Comparison of ENCODE assay signal across 9 cellular contexts in the genomic region with DNA sequence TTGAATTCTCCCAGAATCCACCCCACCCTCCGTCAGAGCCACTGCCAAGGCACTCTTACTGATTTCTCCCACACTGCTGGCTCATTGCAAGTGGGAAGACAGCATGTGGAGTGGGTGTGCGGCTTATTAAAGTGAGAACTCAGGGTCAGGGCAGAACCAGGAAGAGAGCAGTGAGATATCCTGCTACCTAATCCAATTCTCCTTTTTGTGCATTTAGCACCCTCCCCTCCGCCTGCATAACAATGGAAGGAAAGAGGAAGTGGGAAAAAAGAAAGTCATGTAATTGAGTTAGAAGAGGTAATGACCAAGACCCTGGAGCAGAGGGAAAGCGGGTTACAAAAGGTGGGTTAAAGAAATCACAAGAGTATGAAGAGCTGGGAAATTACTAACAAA. TPM values are rescaled to one million over a fixed set of nuclear protein-coding genes. Genes with fewer than 3 reads are reported as not detected.
DNase-seq lines count a peak whose midpoint lies in the region; ATAC-seq, FAIRE-seq and TF ChIP-seq lines count a peak whose summit lies in the region.
"Had no signal": no experiment of that assay in that cellular context is flagged by ENCODE, and none has a peak within 500 bp of the region (broad histone marks: within the 10 kb centered on the region; RNA-seq: fewer than 3 reads in every experiment).

No MANE protein-coding gene starts in this region.

- H3K27me3 Mint-ChIP-seq in activated CD8-positive, alpha-beta T cell treated with anti-CD3 and anti-CD28 coated beads for 36 hours: no peaks in the 10 kb centered on the region

- ATAC-seq in A549 (peak; percentile 28 to 42; a peak in 4 of 6 replicates), GM21367 (IDR thresholded peaks at IDR 0.05; ENCODE audit: unreplicated experiment) (no peak), HG03039 (IDR thresholded peaks at IDR 0.05; ENCODE audit: unreplicated experiment) (no peak)
- ATAC-seq in activated CD8-positive, alpha-beta T cell treated with anti-CD3 and anti-CD28 coated beads for 36 hours: no peak

- no peak for TF ChIP-seq RAD21 in A549 (conservative IDR thresholded peaks at IDR 0.05 in 1 of 2, IDR thresholded peaks at IDR 0.05 in 1 of 2)

- H3K9me3 Mint-ChIP-seq in activated CD8-positive, alpha-beta T cell treated with anti-CD3 and anti-CD28 coated beads for 36 hours: no peaks in the 10 kb centered on the region

- TF ChIP-seq EP300 in A549 (IDR thresholded peaks at IDR 0.05): no peak

- peak overlapping the region; percentile 79 for H3K4me2 ChIP-seq in A549

- intact Hi-C loops in activated CD8-positive, alpha-beta T cell treated with anti-CD3 and anti-CD28 coated beads for 36 hours (cut with micrococcal nuclease): no loop called here

- CTCF ChIA-PET in A549 (lab: Yijun Ruan, JAX): interaction anchor here (1.0 to 4.6 kb wide), 5 partner anchors 19 to 383 kb away, joined by 3 to 26 read pairs (median 3); no protein-coding TSS in a partner anchor
- CTCF ChIA-PET in activated CD8-positive, alpha-beta T cell treated with anti-CD3 and anti-CD28 coated beads for 36 hours (lab: Charles Lee): interaction anchor here (1.3 to 2.5 kb wide), 2 partner anchors 53 kb away, joined by 5 to 8 read pairs; no protein-coding TSS in a partner anchor

- DNase-seq in A549 (ENCODE audit: low read depth in 1 of 2, low spot score in 1 of 2) (peak in 1 of 2 experiments; percentile 15), MV-4-11 (lab: John Stamatoyannopoulos, UW) (peak; percentile 94), choroid plexus epithelial cell (ENCODE audit: low read depth) (peak; percentile 28), lung microvascular endothelial cell (ENCODE audit: low read depth in 2 of 2) (peak; percentile 26 to 39)
- DNase-seq in activated CD4-positive, alpha-beta T cell treated with anti-CD3 and anti-CD28 coated beads for 1 hour: no peak
- DNase-seq in activated CD8-positive, alpha-beta T cell treated with anti-CD3 and anti-CD28 coated beads for 36 hours: no peak
- DNase-seq: NCI-H1417 had no signal

- H3K36me3 Mint-ChIP-seq in activated CD8-positive, alpha-beta T cell treated with anti-CD3 and anti-CD28 coated beads for 36 hours (ENCODE audit: low read depth): no peaks in the 10 kb centered on the region

- FAIRE-seq in A549 (lab: Jason Lieb, UNC): no peak

- no peak overlapping the region for H3K27ac Mint-ChIP-seq in activated CD8-positive, alpha-beta T cell treated with anti-CD3 and anti-CD28 coated beads for 36 hours

- no peaks in the 10 kb centered on the region for H3K9me3 ChIP-seq in A549

- no peak overlapping the region for H3K4me3 Mint-ChIP-seq in activated CD8-positive, alpha-beta T cell treated with anti-CD3 and anti-CD28 coated beads for 36 hours

- TF ChIP-seq POLR2A in A549 (IDR thresholded peaks at IDR 0.05; ENCODE audit: low read length): no peak

- WGBS in A549 (ENCODE audit: missing lambda C conversion rate): 33% methylated on average over 4 of the region's 4 CpGs

- H3K27ac ChIP-seq in A549: peak overlapping the region; percentile 90 to 93

- peaks cover 33% of the 10 kb centered on the region for H3K4me1 ChIP-seq in A549

- POLR2A ChIA-PET in A549 (lab: Yijun Ruan, JAX): interaction anchor here (0.6 to 1.7 kb wide), 5 partner anchors 15 to 63 kb away, joined by 3 to 7 read pairs (median 3); no protein-coding TSS in a partner anchor
- POLR2A ChIA-PET in activated CD8-positive, alpha-beta T cell treated with anti-CD3 and anti-CD28 coated beads for 36 hours (lab: Charles Lee): no interaction called here

- no peak for TF ChIP-seq CTCF in A549 (IDR thresholded peaks at IDR 0.05)
- TF ChIP-seq CTCF in choroid plexus epithelial cell (conservative IDR thresholded peaks at IDR 0.05; ENCODE audit: low read depth, low read length): no peak
- TF ChIP-seq CTCF in activated CD8-positive, alpha-beta T cell treated with anti-CD3 and anti-CD28 coated beads for 36 hours (IDR thresholded peaks at IDR 0.05): no peak

- H3K4me1 Mint-ChIP-seq in activated CD8-positive, alpha-beta T cell treated with anti-CD3 and anti-CD28 coated beads for 36 hours (ENCODE audit: low read depth): no peaks in the 10 kb centered on the region

- H3K4me3 ChIP-seq in A549: no peak overlapping the region
- no peak overlapping the region for H3K4me3 ChIP-seq in choroid plexus epithelial cell (ENCODE audit: low read depth, low read length)

TF ChIP-seq in A549, 52 proteins besides CTCF, POLR2A, EP300 and RAD21:
- TF ChIP-seq ZC3H11A (IDR thresholded peaks at IDR 0.05) (no peak), KDM1A (IDR thresholded peaks at IDR 0.05; ENCODE audit: low read depth) (no peak), MAFK (IDR thresholded peaks at IDR 0.05; ENCODE audit: partially characterized antibody) (no peak), CEBPB (IDR thresholded peaks at IDR 0.05) (no peak), SMC3 (IDR thresholded peaks at IDR 0.05) (no peak), FOSB (CRISPR knock-in tag; IDR thresholded peaks at IDR 0.05) (no peak), RCOR1 (IDR thresholded peaks at IDR 0.05; ENCODE audit: low read depth, low read length) (no peak), CBX2 (IDR thresholded peaks at IDR 0.05; ENCODE audit: borderline replicate concordance, low read depth) (no peak), JUNB (IDR thresholded peaks at IDR 0.05) (no peak), ZNF302 (CRISPR knock-in tag; IDR thresholded peaks at IDR 0.05) (no peak), ESRRA (IDR thresholded peaks at IDR 0.05; ENCODE audit: borderline replicate concordance, low read length) (no peak), FOSL2 (IDR thresholded peaks at IDR 0.05) (no peak), FOSL2 (CRISPR knock-in tag; IDR thresholded peaks at IDR 0.05) (no peak), MYC (IDR thresholded peaks at IDR 0.05; ENCODE audit: borderline replicate concordance, low read length) (no peak), CBX8 (IDR thresholded peaks at IDR 0.05) (no peak), HES2 (IDR thresholded peaks at IDR 0.05) (no peak), HDAC2 (IDR thresholded peaks at IDR 0.05) (no peak), CHD2 (IDR thresholded peaks at IDR 0.05; ENCODE audit: low read length, partially characterized antibody) (no peak), JUN (IDR thresholded peaks at IDR 0.05) (no peak), NPAS2 (CRISPR knock-in tag; IDR thresholded peaks at IDR 0.05; ENCODE audit: borderline replicate concordance) (no peak)
- TF ChIP-seq, protein P1, sequence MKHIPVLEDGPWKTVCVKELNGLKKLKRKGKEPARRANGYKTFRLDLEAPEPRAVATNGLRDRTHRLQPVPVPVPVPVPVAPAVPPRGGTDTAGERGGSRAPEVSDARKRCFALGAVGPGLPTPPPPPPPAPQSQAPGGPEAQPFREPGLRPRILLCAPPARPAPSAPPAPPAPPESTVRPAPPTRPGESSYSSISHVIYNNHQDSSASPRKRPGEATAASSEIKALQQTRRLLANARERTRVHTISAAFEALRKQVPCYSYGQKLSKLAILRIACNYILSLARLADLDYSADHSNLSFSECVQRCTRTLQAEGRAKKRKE (CRISPR knock-in tag; IDR thresholded peaks at IDR 0.05; ENCODE audit: low read depth): no peak

RNA-seq across cellular contexts. Expression of gene PIK3CB, which starts 27.8 kb away (rescaled TPM):
- polyA plus RNA-seq in A549 (2011; rRNA removed) (23.3 TPM in 2 replicates), A549 (2017; fragmentation: RNase III; extraction: RNeasy Plus Mini Kit Qiagen cat#74134 plus additional on column Dnase treatment) (20.7 to 22.0 TPM (median 21.1 TPM) in 3 replicates)
- polyA plus RNA-seq in A549 (2012; cell fraction: cytosol; rRNA removed): 9.8 and 9.9 TPM in 2 replicates
- polyA plus RNA-seq in A549 (2012; cell fraction: nucleus; rRNA removed): 4.2 and 6.7 TPM in 2 replicates
- 12.4 and 14.3 TPM in 2 replicates for polyA minus RNA-seq in A549 (2011; rRNA and poly(A)+ RNA removed)
- 10.0 and 11.5 TPM in 2 replicates for total RNA-seq in lung microvascular endothelial cell
- total RNA-seq in activated CD8-positive, alpha-beta T cell treated with anti-CD3 and anti-CD28 coated beads for 36 hours: 10 to 100 TPM; 12.4 to 13.4 TPM

Comparison
In these comparisons a context has a peak if more than half of its experiments do, and no peak if none do; other contexts are left out.
1. ATAC-seq: peak in A549 (2 of 2); none in GM21367 (single experiment), HG03039 (single experiment) and activated CD8-positive, alpha-beta T cell treated with anti-CD3 and anti-CD28 coated beads for 36 hours (single experiment).
2. DNase-seq: peak in MV-4-11 (single experiment), choroid plexus epithelial cell (single experiment) and lung microvascular endothelial cell (2 of 2); none in activated CD4-positive, alpha-beta T cell treated with anti-CD3 and anti-CD28 coated beads for 1 hour (single experiment) and activated CD8-positive, alpha-beta T cell treated with anti-CD3 and anti-CD28 coated beads for 36 hours (single experiment).